Comparison of ENCODE assay signal across 1 cellular context in the genomic region with DNA sequence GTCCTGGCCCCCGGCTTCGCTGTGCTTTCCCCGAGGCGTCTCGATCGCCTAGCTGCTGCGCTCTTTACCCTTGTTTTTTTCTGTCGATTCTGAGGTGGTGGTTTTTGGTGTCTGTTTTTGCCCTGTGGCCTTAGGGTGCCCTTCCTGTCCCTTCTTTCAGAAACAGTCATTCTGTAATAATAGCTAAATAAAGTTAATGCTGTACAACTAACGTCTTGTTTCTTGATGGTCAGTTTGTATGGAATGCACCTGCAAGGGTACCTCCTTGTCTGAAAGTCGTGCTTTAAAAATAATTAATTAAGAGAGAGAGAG.
TF ChIP-seq lines count a peak whose summit lies in the region.

No MANE protein-coding gene starts in this region.

TF ChIP-seq in HepG2, 621 proteins besides CTCF, POLR2A, EP300 and RAD21:
- TF ChIP-seq ZC3H13 (CRISPR knock-in tag; IDR thresholded peaks at IDR 0.05) (0 out of 2 replicates have a peak, but pooled peaks have one; percentile 3), ISX (CRISPR knock-in tag; conservative IDR thresholded peaks at IDR 0.05) (no peak), DPF2 (CRISPR knock-in tag; IDR thresholded peaks at IDR 0.05; ENCODE audit: borderline replicate concordance, low read depth) (no peak), ZNF101 (CRISPR knock-in tag; IDR thresholded peaks at IDR 0.05; ENCODE audit: borderline replicate concordance, low read depth) (0 out of 2 replicates have a peak, but pooled peaks have one; percentile 0), ZNF451 (CRISPR knock-in tag; IDR thresholded peaks at IDR 0.05) (0 out of 2 replicates have a peak, but pooled peaks have one; percentile 3), FOXC1 (CRISPR knock-in tag; IDR thresholded peaks at IDR 0.05; ENCODE audit: borderline replicate concordance) (0 out of 2 replicates have a peak, but pooled peaks have one; percentile 16)
- TF ChIP-seq, protein P1, sequence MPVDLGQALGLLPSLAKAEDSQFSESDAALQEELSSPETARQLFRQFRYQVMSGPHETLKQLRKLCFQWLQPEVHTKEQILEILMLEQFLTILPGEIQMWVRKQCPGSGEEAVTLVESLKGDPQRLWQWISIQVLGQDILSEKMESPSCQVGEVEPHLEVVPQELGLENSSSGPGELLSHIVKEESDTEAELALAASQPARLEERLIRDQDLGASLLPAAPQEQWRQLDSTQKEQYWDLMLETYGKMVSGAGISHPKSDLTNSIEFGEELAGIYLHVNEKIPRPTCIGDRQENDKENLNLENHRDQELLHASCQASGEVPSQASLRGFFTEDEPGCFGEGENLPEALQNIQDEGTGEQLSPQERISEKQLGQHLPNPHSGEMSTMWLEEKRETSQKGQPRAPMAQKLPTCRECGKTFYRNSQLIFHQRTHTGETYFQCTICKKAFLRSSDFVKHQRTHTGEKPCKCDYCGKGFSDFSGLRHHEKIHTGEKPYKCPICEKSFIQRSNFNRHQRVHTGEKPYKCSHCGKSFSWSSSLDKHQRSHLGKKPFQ (CRISPR knock-in tag; IDR thresholded peaks at IDR 0.05; ENCODE audit: insufficient replicate concordance): peak; percentile 44
- TF ChIP-seq, protein P2, sequence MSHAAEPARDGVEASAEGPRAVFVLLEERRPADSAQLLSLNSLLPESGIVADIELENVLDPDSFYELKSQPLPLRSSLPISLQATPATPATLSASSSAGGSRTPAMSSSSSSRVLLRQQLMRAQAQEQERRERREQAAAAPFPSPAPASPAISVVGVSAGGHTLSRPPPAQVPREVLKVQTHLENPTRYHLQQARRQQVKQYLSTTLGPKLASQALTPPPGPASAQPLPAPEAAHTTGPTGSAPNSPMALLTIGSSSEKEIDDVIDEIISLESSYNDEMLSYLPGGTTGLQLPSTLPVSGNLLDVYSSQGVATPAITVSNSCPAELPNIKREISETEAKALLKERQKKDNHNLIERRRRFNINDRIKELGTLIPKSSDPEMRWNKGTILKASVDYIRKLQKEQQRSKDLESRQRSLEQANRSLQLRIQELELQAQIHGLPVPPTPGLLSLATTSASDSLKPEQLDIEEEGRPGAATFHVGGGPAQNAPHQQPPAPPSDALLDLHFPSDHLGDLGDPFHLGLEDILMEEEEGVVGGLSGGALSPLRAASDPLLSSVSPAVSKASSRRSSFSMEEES (CRISPR knock-in tag; IDR thresholded peaks at IDR 0.05): 0 out of 2 replicates have a peak, but pooled peaks have one; percentile 2
